Comparison of ENCODE assay signal across 10 cellular contexts in the genomic region with DNA sequence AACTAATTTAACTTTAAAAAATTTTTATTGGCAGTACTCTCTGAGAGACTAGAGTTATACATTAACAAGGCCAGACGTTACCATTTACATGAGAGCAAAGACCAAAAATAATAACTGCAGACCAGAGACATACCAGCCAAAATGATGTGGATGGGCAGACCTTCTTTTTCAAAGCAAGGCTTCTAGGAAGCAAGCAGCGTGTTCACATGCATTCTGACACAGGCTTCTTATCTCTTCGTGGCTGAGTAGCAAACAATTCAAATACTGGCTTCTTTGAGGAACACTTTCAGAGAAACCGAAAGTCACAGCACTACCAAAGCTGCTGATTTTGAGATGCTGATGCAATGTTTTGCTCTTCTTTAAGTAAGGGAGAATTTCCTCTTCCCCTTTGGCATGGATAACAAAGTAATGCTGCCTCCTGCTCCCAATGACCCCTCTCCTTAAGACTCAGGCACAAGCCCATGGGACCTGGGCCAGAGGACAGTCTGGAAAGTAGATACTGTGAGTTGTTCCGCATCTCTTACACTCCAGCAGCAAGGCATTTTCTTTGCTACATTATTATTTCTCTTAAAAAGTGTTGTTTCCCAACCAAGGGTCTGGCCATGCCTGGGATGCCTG.
DNase-seq lines count a peak whose midpoint lies in the region; ATAC-seq, FAIRE-seq and TF ChIP-seq lines count a peak whose summit lies in the region.
"Had no signal": no experiment of that assay in that cellular context is flagged by ENCODE, and none has a peak within 500 bp of the region (broad histone marks: within the 10 kb centered on the region; RNA-seq: fewer than 3 reads in every experiment).

No MANE protein-coding gene starts in this region.

- SMC1A ChIA-PET in GM12878 (lab: Charles Lee; ENCODE audit: uncharacterized antibody, unreplicated experiment): interaction anchor here (0.6 to 5.0 kb wide), 13 partner anchors 10 to 159 kb away, joined by 3 to 51 read pairs (median 5); no protein-coding TSS in a partner anchor

- in situ Hi-C loops in GM12878 (cut with MboI): no loop called here

- peaks cover 5% of the 10 kb centered on the region for H3K4me1 ChIP-seq in GM12878 (ENCODE audit: control insufficient read depth, insufficient read depth, low read length)

- no peak for TF ChIP-seq CTCF in GM12878 (IDR thresholded peaks at IDR 0.05 in 2 of 3, conservative IDR thresholded peaks at IDR 0.05 in 1 of 3; ENCODE audit: control insufficient read depth in 2 of 3, extremely low read depth in 1 of 3, insufficient read depth in 1 of 3, low read depth in 3 of 3, low read length in 3 of 3)

- POLR2A ChIA-PET in GM12878 (lab: Charles Lee): interaction anchor here (1.2 kb wide), 1 partner anchor 20 kb away, joined by 5 read pairs; no protein-coding TSS in a partner anchor

- no peak for TF ChIP-seq POLR2A in GM12878 (IDR thresholded peaks at IDR 0.05; ENCODE audit: low read depth, low read length)

- WGBS in GM12878 (ENCODE audit: insufficient coverage, insufficient replicate concordance, low lambda C conversion rate, missing lambda C conversion rate): 30% methylated on average over 5 of the region's 5 CpGs

- H4K20me1 ChIP-seq in GM12878 (ENCODE audit: control insufficient read depth, insufficient read depth): no peaks in the 10 kb centered on the region

- intact Hi-C loops in GM12878 (cut with micrococcal nuclease; ENCODE audit: unreplicated experiment): loop anchor here (2.0 to 10.0 kb wide), 3 partner anchors 83 to 517 kb away; a partner anchor contains a TSS

- H3K27me3 ChIP-seq in GM12878 (replicated peaks in 1 of 2; ENCODE audit: control insufficient read depth in 2 of 2, insufficient read depth in 2 of 2, low read length in 1 of 2): no peaks in the 10 kb centered on the region

- BruUV-seq in GM12878 (replicated peaks; lab: Mats Ljungman, UMichigan): no TSS peak

- DNase-seq in GM12878 (ENCODE audit: low read depth, low spot score): peak; percentile 67
- DNase-seq in midbrain (lab: John Stamatoyannopoulos, UW): peak; percentile 26
- DNase-seq in activated effector memory CD4-positive, alpha-beta T cell treated with anti-CD3 and anti-CD28 coated beads, Interleukin-2, amount 50 U/mL, for 16 hours: no peak
- no peak for DNase-seq in epidermal melanocyte (ENCODE audit: insufficient read length, low spot score)
- DNase-seq: activated B cell treated with CpG ODN at 0.5 μM for 24 hours, GDM1 had no signal

- H3K79me2 ChIP-seq in GM12878 (ENCODE audit: control insufficient read depth, insufficient read depth, low read length): no peaks in the 10 kb centered on the region

- RAD21 ChIA-PET in GM12878 (lab: Charles Lee; ENCODE audit: unreplicated experiment): interaction anchor here (0.6 to 3.9 kb wide), 7 partner anchors 15 to 398 kb away, joined by 3 to 14 read pairs (median 5); no protein-coding TSS in a partner anchor

- H2AFZ ChIP-seq in GM12878 (ENCODE audit: control insufficient read depth, low read depth, low read length): peak overlapping the region; percentile 71

- H3K9ac ChIP-seq in GM12878 (ENCODE audit: control insufficient read depth, insufficient read depth, low read length): no peak overlapping the region

- no peaks in the 10 kb centered on the region for H3K9me3 ChIP-seq in GM12878 (replicated peaks; ENCODE audit: control insufficient read depth, insufficient read depth, low read length)

- peak overlapping the region; percentile 57 for H3K4me2 ChIP-seq in GM12878 (ENCODE audit: control insufficient read depth, insufficient read depth)

- CTCF ChIA-PET in GM12878 (lab: Yijun Ruan, JAX): interaction anchor here (1.0 to 4.3 kb wide), 6 partner anchors 9 to 377 kb away, joined by 3 to 53 read pairs (median 6); no protein-coding TSS in a partner anchor

- peak overlapping the region; percentile 15; the same call in 1 of the 2 replicates for H3K27ac ChIP-seq in GM12878 (ENCODE audit: control insufficient read depth, insufficient read depth)

- no peak for TF ChIP-seq RAD21 in GM12878 (IDR thresholded peaks at IDR 0.05; ENCODE audit: insufficient read depth, low read depth, low read length)

- peak in 1 of 2 experiments; percentile 43; a peak in 1 of 4 replicates for TF ChIP-seq EP300 in GM12878 (IDR thresholded peaks at IDR 0.05; ENCODE audit: borderline replicate concordance in 1 of 2, control insufficient read depth in 1 of 2, low read depth in 2 of 2, low read length in 2 of 2)

- H3K4me3 ChIP-seq in GM08714 (ENCODE audit: low read length) (peak overlapping the region; percentile 31; the same call in 1 of the 2 replicates), GM12878 (no peak overlapping the region)

- ATAC-seq in HG02943 (IDR thresholded peaks at IDR 0.05; ENCODE audit: low read depth, unreplicated experiment): peak; percentile 89
- ATAC-seq in GM12878: peak; percentile 86
- no peak for ATAC-seq in GM21360 (IDR thresholded peaks at IDR 0.05; ENCODE audit: unreplicated experiment)
- no peak for ATAC-seq in GM18873 (IDR thresholded peaks at IDR 0.05; ENCODE audit: low FRiP score, unreplicated experiment)

- H3K36me3 ChIP-seq in GM12878 (ENCODE audit: control insufficient read depth in 2 of 2, insufficient read depth in 2 of 2, low read length in 1 of 2): no peaks in the 10 kb centered on the region

- FAIRE-seq in GM12878 (lab: Jason Lieb, UNC): peak; percentile 70

TF ChIP-seq in GM12878, 131 proteins besides CTCF, POLR2A, EP300 and RAD21 (continues in another document):
- no peak for TF ChIP-seq NRF1 (conservative IDR thresholded peaks at IDR 0.05; ENCODE audit: low read depth, low read length)
- TF ChIP-seq, protein P1, sequence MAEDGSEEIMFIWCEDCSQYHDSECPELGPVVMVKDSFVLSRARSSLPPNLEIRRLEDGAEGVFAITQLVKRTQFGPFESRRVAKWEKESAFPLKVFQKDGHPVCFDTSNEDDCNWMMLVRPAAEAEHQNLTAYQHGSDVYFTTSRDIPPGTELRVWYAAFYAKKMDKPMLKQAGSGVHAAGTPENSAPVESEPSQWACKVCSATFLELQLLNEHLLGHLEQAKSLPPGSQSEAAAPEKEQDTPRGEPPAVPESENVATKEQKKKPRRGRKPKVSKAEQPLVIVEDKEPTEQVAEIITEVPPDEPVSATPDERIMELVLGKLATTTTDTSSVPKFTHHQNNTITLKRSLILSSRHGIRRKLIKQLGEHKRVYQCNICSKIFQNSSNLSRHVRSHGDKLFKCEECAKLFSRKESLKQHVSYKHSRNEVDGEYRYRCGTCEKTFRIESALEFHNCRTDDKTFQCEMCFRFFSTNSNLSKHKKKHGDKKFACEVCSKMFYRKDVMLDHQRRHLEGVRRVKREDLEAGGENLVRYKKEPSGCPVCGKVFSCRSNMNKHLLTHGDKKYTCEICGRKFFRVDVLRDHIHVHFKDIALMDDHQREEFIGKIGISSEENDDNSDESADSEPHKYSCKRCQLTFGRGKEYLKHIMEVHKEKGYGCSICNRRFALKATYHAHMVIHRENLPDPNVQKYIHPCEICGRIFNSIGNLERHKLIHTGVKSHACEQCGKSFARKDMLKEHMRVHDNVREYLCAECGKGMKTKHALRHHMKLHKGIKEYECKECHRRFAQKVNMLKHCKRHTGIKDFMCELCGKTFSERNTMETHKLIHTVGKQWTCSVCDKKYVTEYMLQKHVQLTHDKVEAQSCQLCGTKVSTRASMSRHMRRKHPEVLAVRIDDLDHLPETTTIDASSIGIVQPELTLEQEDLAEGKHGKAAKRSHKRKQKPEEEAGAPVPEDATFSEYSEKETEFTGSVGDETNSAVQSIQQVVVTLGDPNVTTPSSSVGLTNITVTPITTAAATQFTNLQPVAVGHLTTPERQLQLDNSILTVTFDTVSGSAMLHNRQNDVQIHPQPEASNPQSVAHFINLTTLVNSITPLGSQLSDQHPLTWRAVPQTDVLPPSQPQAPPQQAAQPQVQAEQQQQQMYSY (CRISPR knock-in tag; IDR thresholded peaks at IDR 0.05): no peak
- TF ChIP-seq CBX3 (IDR thresholded peaks at IDR 0.05; ENCODE audit: borderline replicate concordance, low read depth): no peak
- TF ChIP-seq SMC3 (IDR thresholded peaks at IDR 0.05; ENCODE audit: borderline replicate concordance, low read length): peak; percentile 6; the same call in 1 of the 2 replicates
- TF ChIP-seq IKZF1 (conservative IDR thresholded peaks at IDR 0.05): peak; percentile 67
- peak; percentile 48; the same call in 1 of the 2 replicates for TF ChIP-seq SPI1 (IDR thresholded peaks at IDR 0.05; ENCODE audit: borderline replicate concordance, insufficient read depth, low read depth, low read length)
- TF ChIP-seq YY1 (IDR thresholded peaks at IDR 0.05; ENCODE audit: low read depth, low read length): no peak
- TF ChIP-seq HDGF (IDR thresholded peaks at IDR 0.05): 0 out of 2 replicates have a peak, but pooled peaks have one; percentile 37
- TF ChIP-seq SIN3A (IDR thresholded peaks at IDR 0.05; ENCODE audit: low read depth, low read length): no peak
- TF ChIP-seq, protein P2, sequence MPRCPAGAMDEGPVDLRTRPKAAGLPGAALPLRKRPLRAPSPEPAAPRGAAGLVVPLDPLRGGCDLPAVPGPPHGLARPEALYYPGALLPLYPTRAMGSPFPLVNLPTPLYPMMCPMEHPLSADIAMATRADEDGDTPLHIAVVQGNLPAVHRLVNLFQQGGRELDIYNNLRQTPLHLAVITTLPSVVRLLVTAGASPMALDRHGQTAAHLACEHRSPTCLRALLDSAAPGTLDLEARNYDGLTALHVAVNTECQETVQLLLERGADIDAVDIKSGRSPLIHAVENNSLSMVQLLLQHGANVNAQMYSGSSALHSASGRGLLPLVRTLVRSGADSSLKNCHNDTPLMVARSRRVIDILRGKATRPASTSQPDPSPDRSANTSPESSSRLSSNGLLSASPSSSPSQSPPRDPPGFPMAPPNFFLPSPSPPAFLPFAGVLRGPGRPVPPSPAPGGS (IDR thresholded peaks at IDR 0.05; ENCODE audit: borderline replicate concordance, insufficient read depth, low read depth, low read length, poor library complexity, severe bottlenecking): no peak

Comparison
In these comparisons a context has a peak if more than half of its experiments do, and no peak if none do; other contexts are left out.
1. ATAC-seq: peak in HG02943 (single experiment) and GM12878 (single experiment); none in GM21360 (single experiment) and GM18873 (single experiment).
2. DNase-seq: peak in GM12878 (single experiment) and midbrain (single experiment); none in activated effector memory CD4-positive, alpha-beta T cell treated with anti-CD3 and anti-CD28 coated beads, Interleukin-2, amount 50 U/mL, for 16 hours (single experiment) and epidermal melanocyte (single experiment).